ENCODE assay signal across 25 cellular contexts in the genomic region with DNA sequence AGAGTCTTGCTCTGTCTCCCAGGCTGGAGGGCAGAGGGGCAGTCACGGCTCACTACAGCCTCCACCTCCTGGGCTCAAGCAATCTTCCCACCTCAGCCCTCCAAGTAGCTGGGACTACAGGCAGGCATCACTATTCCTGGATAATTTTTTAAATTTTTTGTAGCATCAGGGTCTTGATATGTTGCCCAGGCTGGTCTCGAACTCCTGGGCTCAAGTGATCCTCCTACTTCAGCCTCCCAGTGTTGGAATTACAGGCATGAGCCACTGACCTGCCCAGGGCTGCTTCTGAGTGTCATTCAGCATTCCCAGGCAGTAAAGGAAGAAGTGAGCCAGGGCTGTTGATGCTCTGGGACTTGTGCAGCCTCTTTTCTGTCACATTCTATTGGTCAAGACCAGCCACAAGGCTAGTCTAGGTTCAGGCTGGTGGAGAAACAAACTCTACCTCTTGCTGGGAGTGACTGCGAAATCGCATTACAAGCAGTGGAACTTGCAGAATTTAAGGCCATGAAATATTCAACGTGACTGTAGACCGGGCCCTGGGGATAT. TPM values are rescaled to one million over a fixed set of nuclear protein-coding genes. Genes with fewer than 3 reads are reported as not detected.
A peak's percentile ranks its signal among the peaks of the same experiment; 100 is the strongest.
DNase-seq lines count a peak whose midpoint lies in the region; ATAC-seq and TF ChIP-seq lines count a peak whose summit lies in the region.
"Had no signal": no experiment of that assay in that cellular context is flagged by ENCODE, and none has a peak within 500 bp of the region (broad histone marks: within the 10 kb centered on the region; RNA-seq: fewer than 3 reads in every experiment).

No MANE protein-coding gene starts in this region.

- no peak for ATAC-seq in natural killer cell treated with Interleukin-12 subunit alpha and Interleukin-12 subunit beta and Interleukin-15 and Interleukin-18, amount 100 ng/mL, for 72 hours
- no peak for ATAC-seq in GM21381 (IDR thresholded peaks at IDR 0.05; ENCODE audit: unreplicated experiment)
- ATAC-seq: gastrocnemius medialis, psoas muscle had no signal

- DNase-seq in CD14-positive monocyte (ENCODE audit: low spot score) (no peak), ELF-1 (ENCODE audit: low read depth, low spot score) (peak; percentile 50), SW480 (ENCODE audit: low spot score) (no peak), A673 (ENCODE audit: low spot score) (no peak)
- no peak for DNase-seq in natural killer cell treated with Interleukin-12 subunit alpha and Interleukin-12 subunit beta and Interleukin-15 and Interleukin-18, amount 100 ng/mL, for 72 hours (ENCODE audit: low spot score)
- DNase-seq: activated CD4-positive, CD25-positive, alpha-beta regulatory T cell treated with anti-CD3 and anti-CD28 coated beads, Interleukin-2, amount 50 U/mL, for 72 hours; activated naive CD4-positive, alpha-beta T cell treated with anti-CD3 and anti-CD28 coated beads, Interleukin-2, amount 50 U/mL, for 16 hours; Calu3; effector CD8-positive, alpha-beta T cell; EL; gastrocnemius medialis; HCEC 1CT; kidney glomerular epithelial cell; NCI-H2107; NCI-H510A; psoas muscle; stimulated activated CD4-positive, alpha-beta T cell treated with anti-CD3 and anti-CD28 coated beads, Interleukin-2, amount 100 ng/mL, for 48 hours; tibial artery had no signal

- H3K36me3 Mint-ChIP-seq in CD14-positive monocyte = no peaks in the 10 kb centered on the region
- peaks cover 14% of the 10 kb centered on the region for H3K36me3 Mint-ChIP-seq in dendritic cell treated with granulocyte-macrophage colony-stimulating factor and Interleukin-4, amounts not matched to agents 40 ng/mL and 50 ng/mL, for 4 days (ENCODE audit: low read depth)
- no peaks in the 10 kb centered on the region for H3K36me3 Mint-ChIP-seq in natural killer cell treated with Interleukin-12 subunit alpha and Interleukin-12 subunit beta and Interleukin-15 and Interleukin-18, amount 100 ng/mL, for 72 hours
- H3K36me3 Mint-ChIP-seq: IgD-negative memory B cell had no signal

- H3K4me1 ChIP-seq in A673 (ENCODE audit: insufficient read depth, low read length, poor library complexity, severe bottlenecking) = peaks cover 23% of the 10 kb centered on the region

- no peak overlapping the region for H3K4me3 ChIP-seq in A673 (ENCODE audit: low read depth, low read length, poor library complexity, severe bottlenecking)
- H3K4me3 ChIP-seq: esophagus muscularis mucosa, gastrocnemius medialis, Peyer's patch, psoas muscle, skin epidermis, tibial artery had no signal

- CTCF ChIA-PET in A673 (lab: Charles Lee) = no interaction called here

- no peaks in the 10 kb centered on the region for H3K36me3 ChIP-seq in A673 (ENCODE audit: insufficient read depth, low read length, poor library complexity, severe bottlenecking)
- H3K36me3 ChIP-seq: esophagus muscularis mucosa, gastrocnemius medialis, Peyer's patch, tibial artery had no signal

- H3K27me3 Mint-ChIP-seq in CD14-positive monocyte (ENCODE audit: low read depth in 3 of 3) = peaks cover 0 to 4% (median 1%) of the 10 kb centered on the region in 3 donors
- no peaks in the 10 kb centered on the region for H3K27me3 Mint-ChIP-seq in dendritic cell treated with granulocyte-macrophage colony-stimulating factor and Interleukin-4, amounts not matched to agents 40 ng/mL and 50 ng/mL, for 4 days
- H3K27me3 Mint-ChIP-seq in natural killer cell treated with Interleukin-12 subunit alpha and Interleukin-12 subunit beta and Interleukin-15 and Interleukin-18, amount 100 ng/mL, for 72 hours = no peaks in the 10 kb centered on the region
- H3K27me3 Mint-ChIP-seq: IgD-negative memory B cell; stimulated activated naive CD8-positive, alpha-beta T cell treated with anti-CD3 and anti-CD28 coated beads, Interleukin-15, Interleukin-2, amounts not matched to agents 100 ng/mL and 50 ng/mL, for 24 hours had no signal

- no peaks in the 10 kb centered on the region for H3K27me3 ChIP-seq in A673 (replicated peaks; ENCODE audit: insufficient read depth, low read depth, low read length, poor library complexity)
- H3K27me3 ChIP-seq: esophagus muscularis mucosa, gastrocnemius medialis, Peyer's patch, tibial artery had no signal

- H3K27ac Mint-ChIP-seq in CD14-positive monocyte = peak overlapping the region; percentile 99 to 100 (median 100)
- peak overlapping the region; percentile 89 for H3K27ac Mint-ChIP-seq in dendritic cell treated with granulocyte-macrophage colony-stimulating factor and Interleukin-4, amounts not matched to agents 40 ng/mL and 50 ng/mL, for 4 days
- H3K27ac Mint-ChIP-seq in natural killer cell treated with Interleukin-12 subunit alpha and Interleukin-12 subunit beta and Interleukin-15 and Interleukin-18, amount 100 ng/mL, for 72 hours = peak overlapping the region in 1 of 2 donors; percentile 97

- no peaks in the 10 kb centered on the region for H3K9me3 ChIP-seq in A673 (ENCODE audit: low read depth, low read length, poor library complexity, severe bottlenecking)
- H3K9me3 ChIP-seq: esophagus muscularis mucosa, gastrocnemius medialis, Peyer's patch, psoas muscle, tibial artery had no signal

- TF ChIP-seq CTCF in CD14-positive monocyte (IDR thresholded peaks at IDR 0.05) = no peak
- TF ChIP-seq CTCF in A673 (conservative IDR thresholded peaks at IDR 0.05; ENCODE audit: low read depth, low read length) = no peak

- peak overlapping the region in 1 of 2 donors; percentile 27 for H3K4me3 Mint-ChIP-seq in CD14-positive monocyte
- no peak overlapping the region for H3K4me3 Mint-ChIP-seq in dendritic cell treated with granulocyte-macrophage colony-stimulating factor and Interleukin-4, amounts not matched to agents 40 ng/mL and 50 ng/mL, for 4 days
- H3K4me3 Mint-ChIP-seq in natural killer cell treated with Interleukin-12 subunit alpha and Interleukin-12 subunit beta and Interleukin-15 and Interleukin-18, amount 100 ng/mL, for 72 hours = peak overlapping the region; percentile 100

- peaks cover 0 to 1% (median 0%) of the 10 kb centered on the region in 7 donors for H3K9me3 Mint-ChIP-seq in CD14-positive monocyte
- H3K9me3 Mint-ChIP-seq in dendritic cell treated with granulocyte-macrophage colony-stimulating factor and Interleukin-4, amounts not matched to agents 40 ng/mL and 50 ng/mL, for 4 days = no peaks in the 10 kb centered on the region
- H3K9me3 Mint-ChIP-seq in natural killer cell treated with Interleukin-12 subunit alpha and Interleukin-12 subunit beta and Interleukin-15 and Interleukin-18, amount 100 ng/mL, for 72 hours = no peaks in the 10 kb centered on the region
- H3K9me3 Mint-ChIP-seq: IgD-negative memory B cell; stimulated activated naive CD8-positive, alpha-beta T cell treated with anti-CD3 and anti-CD28 coated beads, Interleukin-15, Interleukin-2, amounts not matched to agents 100 ng/mL and 50 ng/mL, for 24 hours had no signal

- intact Hi-C loops in CD14-positive monocyte (cut with micrococcal nuclease) = no loop called here
- intact Hi-C loops in dendritic cell treated with granulocyte-macrophage colony-stimulating factor and Interleukin-4, amounts not matched to agents 40 ng/mL and 50 ng/mL, for 4 days (cut with micrococcal nuclease) = no loop called here
- intact Hi-C loops in A673 (cut with micrococcal nuclease; ENCODE audit: unreplicated experiment) = no loop called here

- no TSS peak for BruUV-seq in A673 (replicated peaks; lab: Mats Ljungman, UMichigan)

- peaks cover 44% of the 10 kb centered on the region for H3K4me1 Mint-ChIP-seq in CD14-positive monocyte
- H3K4me1 Mint-ChIP-seq in dendritic cell treated with granulocyte-macrophage colony-stimulating factor and Interleukin-4, amounts not matched to agents 40 ng/mL and 50 ng/mL, for 4 days (ENCODE audit: low read depth) = peaks cover 40% of the 10 kb centered on the region
- peaks cover 28 to 40% of the 10 kb centered on the region in 2 donors for H3K4me1 Mint-ChIP-seq in natural killer cell treated with Interleukin-12 subunit alpha and Interleukin-12 subunit beta and Interleukin-15 and Interleukin-18, amount 100 ng/mL, for 72 hours (ENCODE audit: low read depth in 2 of 2)

- POLR2A ChIA-PET in A673 (lab: Charles Lee; ENCODE audit: low non-redundant PET) = no interaction called here

- H3K27ac ChIP-seq in A673 (ENCODE audit: low read depth, low read length, poor library complexity, severe bottlenecking) = no peak overlapping the region
- H3K27ac ChIP-seq: esophagus muscularis mucosa, gastrocnemius medialis, psoas muscle, skin epidermis, tibial artery had no signal

RNA-seq across cellular contexts. Expression of gene ARFGEF2, which starts 2.1 kb away (rescaled TPM):
- polyA plus RNA-seq in CD14-positive monocyte = 1 to 10 TPM; 4.6 to 5.5 TPM
- 10 to 100 TPM; 29.8 to 31.5 TPM for total RNA-seq in natural killer cell treated with Interleukin-12 subunit alpha and Interleukin-12 subunit beta and Interleukin-15 and Interleukin-18, amount 100 ng/mL, for 72 hours
- total RNA-seq in A673 (2021) = 23.5 and 26.1 TPM in 2 replicates
